37 cellular contexts compared by ENCODE assay signal in genomic region chr2:65427536-65427935, GRCh38.
"Had no signal": no experiment of that assay in that cellular context is flagged by ENCODE, and none has a peak within 500 bp of the region (broad histone marks: within the 10 kb centered on the region; RNA-seq: fewer than 3 reads in every experiment).

No MANE protein-coding gene starts in this region.

- H3K27me3 ChIP-seq: adrenal gland, body of pancreas, breast epithelium, cardiac muscle cell, colonic mucosa, esophagus muscularis mucosa, foreskin keratinocyte, gastrocnemius medialis had no signal

- H3K36me3 Mint-ChIP-seq: activated naive CD4-positive, alpha-beta T cell treated with anti-CD3 and anti-CD28 coated beads, Interleukin-2, amount 50 U/mL, for 24 hours; activated naive CD8-positive, alpha-beta T cell treated with anti-CD3 and anti-CD28 coated beads for 36 hours had no signal

- H3K4me1 ChIP-seq: breast epithelium had no signal

- DNase-seq: activated B cell treated with CpG ODN at 0.5 μM for 24 hours; activated CD4-positive, alpha-beta T cell treated with anti-CD3 and anti-CD28 coated beads for 48 hours; activated CD4-positive, alpha-beta T cell treated with anti-CD3 and anti-CD28 coated beads, Interleukin-2, amount 50 U/mL, for 1 hour; activated CD4-positive, alpha-beta T cell treated with anti-CD3 and anti-CD28 coated beads, Interleukin-2, amount 50 U/mL, for 48 hours; activated CD8-positive, alpha-beta memory T cell treated with anti-CD3 and anti-CD28 coated beads for 24 hours; activated CD8-positive, alpha-beta memory T cell treated with anti-CD3 and anti-CD28 coated beads, Interleukin-2, amount 50 U/mL, for 4 hours; activated CD8-positive, alpha-beta T cell treated with anti-CD3 and anti-CD28 coated beads for 36 hours; activated effector memory CD4-positive, alpha-beta T cell treated with anti-CD3 and anti-CD28 coated beads, Interleukin-2, amount 50 U/mL, for 16 hours; activated naive CD4-positive, alpha-beta T cell treated with anti-CD3 and anti-CD28 coated beads for 36 hours; activated naive CD8-positive, alpha-beta T cell treated with anti-CD3 and anti-CD28 coated beads for 36 hours; activated naive CD8-positive, alpha-beta T cell treated with anti-CD3 and anti-CD28 coated beads, Interleukin-2, amount 50 U/mL, for 24 hours; activated T-cell treated with anti-CD3 and anti-CD28 coated beads, Interleukin-2, amount 50 U/mL, for 1 hour; activated T-cell treated with anti-CD3 and anti-CD28 coated beads, Interleukin-2, amount 50 U/mL, for 48 hours; adrenal gland; amygdala; aorta; body of pancreas; central memory CD4-positive, alpha-beta T cell; cerebellar nuclear complex; colonic mucosa; effector memory CD4-positive, alpha-beta T cell; endodermal cell; erythroblast; foreskin keratinocyte; gastrocnemius medialis; T-helper 1 cell; T-helper 17 cell; T1000; WERI-Rb-1 had no signal

- H3K27ac Mint-ChIP-seq: activated B cell treated with CpG ODN at 0.5 μM for 24 hours; activated CD8-positive, alpha-beta T cell treated with anti-CD3 and anti-CD28 coated beads for 36 hours; activated naive CD4-positive, alpha-beta T cell treated with anti-CD3 and anti-CD28 coated beads for 36 hours; activated naive CD4-positive, alpha-beta T cell treated with anti-CD3 and anti-CD28 coated beads, Interleukin-2, amount 50 U/mL, for 24 hours; activated naive CD8-positive, alpha-beta T cell treated with anti-CD3 and anti-CD28 coated beads for 36 hours; activated naive CD8-positive, alpha-beta T cell treated with anti-CD3 and anti-CD28 coated beads, Interleukin-2, amount 50 U/mL, for 24 hours; activated T-helper 1 cell treated with anti-CD3 and anti-CD28 coated beads, Interleukin-12 subunit alpha, Interleukin-12 subunit beta, Interleukin-2, Interleukin-4 antibody, amounts not matched to agents 30 ng/mL and 10 ng/mL and 1 ng/mL, durations not matched to agents 14 hours and 24 hours and 36 hours; activated T-helper 2 cell treated with anti-CD3 and anti-CD28 coated beads, Interferon-gamma antibody, Interleukin-2, Interleukin-4, amounts not matched to agents 10 μg/mL and 5 μg/mL and 100 μg/mL, durations not matched to agents 14 hours and 24 hours and 36 hours; endodermal cell; T-helper 17 cell; T-helper 2 cell treated with Interferon-gamma antibody and Interleukin-4, amounts not matched to agents 5 μg/mL and 100 μg/mL, for 36 hours had no signal

- H3K9me3 ChIP-seq: adrenal gland, body of pancreas, breast epithelium, colonic mucosa, esophagus muscularis mucosa, gastrocnemius medialis had no signal

- H3K27me3 Mint-ChIP-seq: T-helper 17 cell had no signal

- H3K27ac ChIP-seq: adrenal gland, body of pancreas, breast epithelium, cardiac muscle cell, colonic mucosa, esophagus muscularis mucosa, foreskin keratinocyte, gastrocnemius medialis, WERI-Rb-1 had no signal

- H3K36me3 ChIP-seq: adrenal gland, breast epithelium, cardiac muscle cell, colonic mucosa, esophagus muscularis mucosa, gastrocnemius medialis, WERI-Rb-1 had no signal

- H3K4me3 Mint-ChIP-seq: activated B cell treated with CpG ODN at 0.5 μM for 24 hours; activated CD8-positive, alpha-beta T cell treated with anti-CD3 and anti-CD28 coated beads for 36 hours; activated naive CD4-positive, alpha-beta T cell treated with anti-CD3 and anti-CD28 coated beads for 36 hours; activated naive CD4-positive, alpha-beta T cell treated with anti-CD3 and anti-CD28 coated beads, Interleukin-2, amount 50 U/mL, for 24 hours; activated naive CD8-positive, alpha-beta T cell treated with anti-CD3 and anti-CD28 coated beads for 36 hours; activated naive CD8-positive, alpha-beta T cell treated with anti-CD3 and anti-CD28 coated beads, Interleukin-2, amount 50 U/mL, for 24 hours; activated T-helper 1 cell treated with anti-CD3 and anti-CD28 coated beads, Interleukin-12 subunit alpha, Interleukin-12 subunit beta, Interleukin-2, Interleukin-4 antibody, amounts not matched to agents 30 ng/mL and 10 ng/mL and 1 ng/mL, durations not matched to agents 14 hours and 24 hours and 36 hours; endodermal cell; T-helper 17 cell; T-helper 2 cell treated with Interferon-gamma antibody and Interleukin-4, amounts not matched to agents 5 μg/mL and 100 μg/mL, for 36 hours had no signal

- ATAC-seq: activated CD4-positive, CD25-positive, alpha-beta regulatory T cell treated with anti-CD3 and anti-CD28 coated beads, Interleukin-2, amount 50 U/mL, for 24 hours; activated CD8-positive, alpha-beta T cell treated with anti-CD3 and anti-CD28 coated beads for 36 hours; activated naive CD8-positive, alpha-beta T cell treated with anti-CD3 and anti-CD28 coated beads, Interleukin-2, amount 50 U/mL, for 24 hours; body of pancreas; foreskin keratinocyte; gastrocnemius medialis; T-helper 17 cell had no signal

- H3K9me3 Mint-ChIP-seq: activated B cell treated with CpG ODN at 0.5 μM for 24 hours; activated CD8-positive, alpha-beta T cell treated with anti-CD3 and anti-CD28 coated beads for 36 hours; activated naive CD4-positive, alpha-beta T cell treated with anti-CD3 and anti-CD28 coated beads for 36 hours; activated naive CD4-positive, alpha-beta T cell treated with anti-CD3 and anti-CD28 coated beads, Interleukin-2, amount 50 U/mL, for 24 hours; activated naive CD8-positive, alpha-beta T cell treated with anti-CD3 and anti-CD28 coated beads for 36 hours; activated naive CD8-positive, alpha-beta T cell treated with anti-CD3 and anti-CD28 coated beads, Interleukin-2, amount 50 U/mL, for 24 hours; activated T-helper 1 cell treated with anti-CD3 and anti-CD28 coated beads, Interleukin-12 subunit alpha, Interleukin-12 subunit beta, Interleukin-2, Interleukin-4 antibody, amounts not matched to agents 30 ng/mL and 10 ng/mL and 1 ng/mL, durations not matched to agents 14 hours and 24 hours and 36 hours; activated T-helper 2 cell treated with anti-CD3 and anti-CD28 coated beads, Interferon-gamma antibody, Interleukin-2, Interleukin-4, amounts not matched to agents 10 μg/mL and 5 μg/mL and 100 μg/mL, durations not matched to agents 14 hours and 24 hours and 36 hours; endodermal cell; T-helper 2 cell treated with Interferon-gamma antibody and Interleukin-4, amounts not matched to agents 5 μg/mL and 100 μg/mL, for 36 hours had no signal

- H3K4me3 ChIP-seq: adrenal gland, body of pancreas, breast epithelium, cardiac muscle cell, colonic mucosa, esophagus muscularis mucosa, gastrocnemius medialis had no signal
